Comparison of ENCODE assay signal across 1 cellular context in the genomic region with DNA sequence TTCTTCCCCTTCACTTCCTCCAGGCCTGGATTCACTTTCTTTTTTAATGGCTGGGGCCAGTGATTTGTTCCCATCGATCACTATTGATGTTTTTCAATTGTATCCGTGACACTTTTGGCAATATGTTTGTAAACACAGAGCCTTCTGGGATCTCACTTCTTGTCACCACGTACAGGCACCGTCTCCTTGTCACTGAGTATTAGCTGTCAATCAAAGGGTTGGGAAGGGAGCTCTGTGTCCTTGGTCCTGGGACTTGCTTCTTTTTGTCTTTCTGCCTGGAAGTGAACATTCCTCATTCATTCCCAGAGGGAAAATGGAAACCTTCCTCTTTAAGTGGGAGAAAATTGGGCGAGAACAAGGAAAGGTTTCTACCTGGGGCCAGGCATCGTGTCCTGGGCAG.
TF ChIP-seq lines count a peak whose summit lies in the region.

No MANE protein-coding gene starts in this region.

TF ChIP-seq in GM23338, 12 proteins besides CTCF, POLR2A, EP300 and RAD21 (continued from another document):
- TF ChIP-seq ZNF462 (CRISPR knock-in tag; IDR thresholded peaks at IDR 0.05) (no peak), CREB1 (CRISPR knock-in tag; IDR thresholded peaks at IDR 0.05; ENCODE audit: low read depth) (no peak), REST (IDR thresholded peaks at IDR 0.05; ENCODE audit: unreplicated experiment) (no peak), EZH2phosphoT487 (IDR thresholded peaks at IDR 0.05; ENCODE audit: unreplicated experiment) (no peak), STAT1 (IDR thresholded peaks at IDR 0.05; ENCODE audit: unreplicated experiment) (no peak), POLR2AphosphoS5 (IDR thresholded peaks at IDR 0.05; ENCODE audit: low read depth) (no peak), NANOG (IDR thresholded peaks at IDR 0.05; ENCODE audit: borderline replicate concordance) (no peak), ZNF331 (CRISPR knock-in tag; IDR thresholded peaks at IDR 0.05; ENCODE audit: low read depth) (no peak), JUNB (IDR thresholded peaks at IDR 0.05; ENCODE audit: unreplicated experiment) (no peak), ZNF114 (CRISPR knock-in tag; IDR thresholded peaks at IDR 0.05) (no peak)
- TF ChIP-seq, protein P1, sequence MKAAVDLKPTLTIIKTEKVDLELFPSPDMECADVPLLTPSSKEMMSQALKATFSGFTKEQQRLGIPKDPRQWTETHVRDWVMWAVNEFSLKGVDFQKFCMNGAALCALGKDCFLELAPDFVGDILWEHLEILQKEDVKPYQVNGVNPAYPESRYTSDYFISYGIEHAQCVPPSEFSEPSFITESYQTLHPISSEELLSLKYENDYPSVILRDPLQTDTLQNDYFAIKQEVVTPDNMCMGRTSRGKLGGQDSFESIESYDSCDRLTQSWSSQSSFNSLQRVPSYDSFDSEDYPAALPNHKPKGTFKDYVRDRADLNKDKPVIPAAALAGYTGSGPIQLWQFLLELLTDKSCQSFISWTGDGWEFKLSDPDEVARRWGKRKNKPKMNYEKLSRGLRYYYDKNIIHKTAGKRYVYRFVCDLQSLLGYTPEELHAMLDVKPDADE (IDR thresholded peaks at IDR 0.05) = no peak
